2 cellular contexts compared by ENCODE assay signal in the genomic region with DNA sequence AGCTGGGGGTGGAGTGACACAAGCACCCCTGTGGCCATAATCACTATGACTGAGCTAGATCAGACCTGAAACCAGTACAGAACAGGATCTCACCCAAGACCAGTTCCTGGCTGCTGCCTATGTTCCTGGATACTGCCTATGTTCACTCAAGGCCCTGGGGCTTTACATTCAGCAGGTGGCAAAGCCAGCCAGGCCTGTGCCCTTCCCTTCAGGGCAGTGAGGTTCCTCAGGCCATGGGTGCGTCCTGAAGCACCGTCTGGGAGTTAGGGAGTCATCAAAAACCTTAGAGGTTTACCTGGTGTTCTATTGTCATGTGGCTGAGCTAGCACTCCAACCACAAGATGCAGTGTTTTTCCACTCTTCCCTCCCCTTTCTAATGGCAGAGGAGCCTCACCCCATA.
"Had no signal": no experiment of that assay in that cellular context is flagged by ENCODE, and none has a peak within 500 bp of the region (broad histone marks: within the 10 kb centered on the region; RNA-seq: fewer than 3 reads in every experiment).

No MANE protein-coding gene starts in this region.

- DNase-seq: GDM1, GF-D8 had no signal
